ENCODE assay signal across 16 cellular contexts in genomic region chr3:45984331-45985312, GRCh38. TPM values are rescaled to one million over a fixed set of nuclear protein-coding genes. Genes with fewer than 3 reads are reported as not detected.
DNase-seq lines count a peak whose midpoint lies in the region; ATAC-seq and TF ChIP-seq lines count a peak whose summit lies in the region.
"Had no signal": no experiment of that assay in that cellular context is flagged by ENCODE, and none has a peak within 500 bp of the region (broad histone marks: within the 10 kb centered on the region; RNA-seq: fewer than 3 reads in every experiment).

No MANE protein-coding gene starts in this region.

- peaks cover 75% of the 10 kb centered on the region for H3K36me3 Mint-ChIP-seq in activated T-helper 2 cell treated with anti-CD3 and anti-CD28 coated beads, Interferon-gamma antibody, Interleukin-2, Interleukin-4, amounts not matched to agents 10 μg/mL and 5 μg/mL and 100 μg/mL, durations not matched to agents 14 hours and 24 hours and 36 hours (ENCODE audit: low read depth)
- peaks cover 71 to 73% of the 10 kb centered on the region in 2 donors for H3K36me3 Mint-ChIP-seq in CD14-positive monocyte

- no peak overlapping the region for H3K4me3 Mint-ChIP-seq in activated T-helper 2 cell treated with anti-CD3 and anti-CD28 coated beads, Interferon-gamma antibody, Interleukin-2, Interleukin-4, amounts not matched to agents 10 μg/mL and 5 μg/mL and 100 μg/mL, durations not matched to agents 14 hours and 24 hours and 36 hours (ENCODE audit: low read depth)
- no peak overlapping the region for H3K4me3 Mint-ChIP-seq in CD14-positive monocyte
- H3K4me3 Mint-ChIP-seq: activated CD4-positive, alpha-beta memory T cell treated with anti-CD3 and anti-CD28 coated beads for 36 hours; naive B cell had no signal

- H3K4me3 ChIP-seq in heart right ventricle = no peak overlapping the region
- no peak overlapping the region for H3K4me3 ChIP-seq in sigmoid colon

- TF ChIP-seq CTCF in heart right ventricle (IDR thresholded peaks at IDR 0.05) (no peak), sigmoid colon (IDR thresholded peaks at IDR 0.05) (no peak), CD14-positive monocyte (IDR thresholded peaks at IDR 0.05) (no peak)

- H3K27me3 ChIP-seq in heart right ventricle = no peaks in the 10 kb centered on the region
- H3K27me3 ChIP-seq in sigmoid colon = no peaks in the 10 kb centered on the region

- H3K4me1 ChIP-seq in heart right ventricle = peaks cover 39 to 96% (median 76%) of the 10 kb centered on the region in 9 donors
- H3K4me1 ChIP-seq in sigmoid colon = peaks cover 0 to 72% (median 67%) of the 10 kb centered on the region in 4 donors

- intact Hi-C loops in activated T-helper 2 cell treated with anti-CD3 and anti-CD28 coated beads, Interferon-gamma antibody, Interleukin-2, Interleukin-4, amounts not matched to agents 10 μg/mL and 5 μg/mL and 100 μg/mL, durations not matched to agents 14 hours and 24 hours and 36 hours (cut with micrococcal nuclease) = no loop called here
- intact Hi-C loops in heart right ventricle (cut with DNase I) = loop anchor here in 2 of 10 donors (5.0 kb wide), 2 partner anchors 42 to 83 kb away; partner anchors contain the start of gene CXCR6 (in 1 of the 2)
- intact Hi-C loops in sigmoid colon (cut with DNase I) = no loop called here
- intact Hi-C loops in CD14-positive monocyte (cut with micrococcal nuclease) = no loop called here

- peaks cover 0 to 57% (median 40%) of the 10 kb centered on the region in 9 donors for H3K36me3 ChIP-seq in heart right ventricle
- H3K36me3 ChIP-seq in sigmoid colon = peaks cover 9 to 54% (median 26%) of the 10 kb centered on the region in 4 donors

- TF ChIP-seq EP300 in sigmoid colon (IDR thresholded peaks at IDR 0.05) = no peak

- ATAC-seq in heart right ventricle (no peak), HG02840 (IDR thresholded peaks at IDR 0.05; ENCODE audit: low FRiP score, unreplicated experiment) (no peak), HG03469 (IDR thresholded peaks at IDR 0.05; ENCODE audit: unreplicated experiment) (no peak)

- H3K9me3 ChIP-seq in heart right ventricle (no peaks in the 10 kb centered on the region), sigmoid colon (no peaks in the 10 kb centered on the region)

- H3K9me3 Mint-ChIP-seq in activated T-helper 2 cell treated with anti-CD3 and anti-CD28 coated beads, Interferon-gamma antibody, Interleukin-2, Interleukin-4, amounts not matched to agents 10 μg/mL and 5 μg/mL and 100 μg/mL, durations not matched to agents 14 hours and 24 hours and 36 hours = no peaks in the 10 kb centered on the region
- H3K9me3 Mint-ChIP-seq in CD14-positive monocyte = no peaks in the 10 kb centered on the region
- H3K9me3 Mint-ChIP-seq: activated CD4-positive, alpha-beta memory T cell treated with anti-CD3 and anti-CD28 coated beads for 36 hours; naive B cell had no signal

- TF ChIP-seq POLR2A in sigmoid colon (IDR thresholded peaks at IDR 0.05) = no peak

- peaks cover 61% of the 10 kb centered on the region for H3K4me1 Mint-ChIP-seq in activated T-helper 2 cell treated with anti-CD3 and anti-CD28 coated beads, Interferon-gamma antibody, Interleukin-2, Interleukin-4, amounts not matched to agents 10 μg/mL and 5 μg/mL and 100 μg/mL, durations not matched to agents 14 hours and 24 hours and 36 hours (ENCODE audit: low read depth)
- peaks cover 25% of the 10 kb centered on the region for H3K4me1 Mint-ChIP-seq in CD14-positive monocyte

- peak overlapping the region; percentile 22 for H3K27ac Mint-ChIP-seq in activated T-helper 2 cell treated with anti-CD3 and anti-CD28 coated beads, Interferon-gamma antibody, Interleukin-2, Interleukin-4, amounts not matched to agents 10 μg/mL and 5 μg/mL and 100 μg/mL, durations not matched to agents 14 hours and 24 hours and 36 hours
- peak overlapping the region in 1 of 7 donors; percentile 61 for H3K27ac Mint-ChIP-seq in CD14-positive monocyte
- H3K27ac Mint-ChIP-seq: activated CD4-positive, alpha-beta memory T cell treated with anti-CD3 and anti-CD28 coated beads for 36 hours had no signal

- peak overlapping the region; percentile 79 to 99 (median 92) for H3K27ac ChIP-seq in heart right ventricle
- H3K27ac ChIP-seq in sigmoid colon = peak overlapping the region; percentile 84 to 98 (median 95)

- WGBS in heart right ventricle, 2 donors = 63 to 70% methylated on average over 8 of the region's 8 CpGs
- 82 to 89% methylated on average over 8 of the region's 8 CpGs for WGBS in sigmoid colon, 2 donors

- DNase-seq in EH (ENCODE audit: low read depth) = peak; percentile 44
- DNase-seq in activated T-helper 2 cell treated with anti-CD3 and anti-CD28 coated beads, Interferon-gamma antibody, Interleukin-2, Interleukin-4, amounts not matched to agents 10 μg/mL and 5 μg/mL and 100 μg/mL, durations not matched to agents 14 hours and 24 hours and 36 hours (ENCODE audit: low spot score) = no peak
- DNase-seq in heart right ventricle = no peak
- no peak for DNase-seq in sigmoid colon
- no peak for DNase-seq in CD14-positive monocyte (ENCODE audit: low spot score)
- DNase-seq in DMS53 (lab: John Stamatoyannopoulos, UW) = no peak
- DNase-seq: activated CD4-positive, alpha-beta memory T cell treated with anti-CD3 and anti-CD28 coated beads for 36 hours; anterior cingulate cortex; DMS153; naive B cell; NCI-H345; SHP77; stimulated activated CD4-positive, alpha-beta T cell treated with anti-CD3 and anti-CD28 coated beads, Interleukin-1b, Interleukin-23, amount 100 ng/mL, for 48 hours; substantia nigra had no signal

- no peaks in the 10 kb centered on the region for H3K27me3 Mint-ChIP-seq in activated T-helper 2 cell treated with anti-CD3 and anti-CD28 coated beads, Interferon-gamma antibody, Interleukin-2, Interleukin-4, amounts not matched to agents 10 μg/mL and 5 μg/mL and 100 μg/mL, durations not matched to agents 14 hours and 24 hours and 36 hours (ENCODE audit: low read depth)
- peaks cover 0 to 5% (median 0%) of the 10 kb centered on the region in 3 donors for H3K27me3 Mint-ChIP-seq in CD14-positive monocyte (ENCODE audit: low read depth in 3 of 3)
- H3K27me3 Mint-ChIP-seq: activated CD4-positive, alpha-beta memory T cell treated with anti-CD3 and anti-CD28 coated beads for 36 hours; naive B cell had no signal

RNA-seq across cellular contexts. Expression of gene FYCO1, which starts 11.0 kb away (rescaled TPM):
- total RNA-seq in activated T-helper 2 cell treated with anti-CD3 and anti-CD28 coated beads, Interferon-gamma antibody, Interleukin-2, Interleukin-4, amounts not matched to agents 10 μg/mL and 5 μg/mL and 100 μg/mL, durations not matched to agents 14 hours and 24 hours and 36 hours = 19.6 and 20.2 TPM in 2 replicates
- total RNA-seq in heart right ventricle (100 to 1,000 TPM in 8 of 10 donors, 10 to 100 TPM in 2; 82.3 to 216 (median 156) TPM), sigmoid colon (100 to 1,000 TPM in 1 of 4 donors, 10 to 100 TPM in 3; 72.1 to 115 (median 79.2) TPM)
- polyA plus RNA-seq in heart right ventricle (10 to 100 TPM in 1 of 2 donors, 1 to 10 TPM in 1; 8.8 to 59.6 TPM), sigmoid colon (10 to 100 TPM in 1 of 3 donors, 1 to 10 TPM in 2; 8.4 to 15.0 (median 9.9) TPM), CD14-positive monocyte (1 to 10 TPM in 1 of 2 donors, under 1 TPM in 1; 0.59 to 1.3 TPM)

RNA-seq across cellular contexts. Expression of gene CXCR6, which starts 41.4 kb away (rescaled TPM):
- total RNA-seq in activated T-helper 2 cell treated with anti-CD3 and anti-CD28 coated beads, Interferon-gamma antibody, Interleukin-2, Interleukin-4, amounts not matched to agents 10 μg/mL and 5 μg/mL and 100 μg/mL, durations not matched to agents 14 hours and 24 hours and 36 hours = 9.3 and 10.7 TPM in 2 replicates
- total RNA-seq in heart right ventricle = 1 to 10 TPM in 1 of 10 donors, under 1 TPM in 5, not detected in 4; 0.17 to 1.2 (median 0.39) TPM
- under 1 TPM; 0.22 to 0.36 TPM for polyA plus RNA-seq in heart right ventricle
- total RNA-seq in sigmoid colon = under 1 TPM in 3 of 4 donors, not detected in 1; 0.36 to 0.95 (median 0.49) TPM
- polyA plus RNA-seq in sigmoid colon = 1 to 10 TPM in 1 of 3 donors, not detected in 2; 3.3 TPM
- polyA plus RNA-seq in CD14-positive monocyte = under 1 TPM in 1 of 2 donors, not detected in 1; 0.10 TPM

RNA-seq across cellular contexts. Expression of gene XCR1, which starts 42.7 kb away (rescaled TPM):
- 0.05 and 0.07 TPM in 2 replicates for total RNA-seq in activated T-helper 2 cell treated with anti-CD3 and anti-CD28 coated beads, Interferon-gamma antibody, Interleukin-2, Interleukin-4, amounts not matched to agents 10 μg/mL and 5 μg/mL and 100 μg/mL, durations not matched to agents 14 hours and 24 hours and 36 hours
- total RNA-seq in heart right ventricle (under 1 TPM in 4 of 10 donors, not detected in 6; 0.05 to 0.72 (median 0.09) TPM), sigmoid colon (under 1 TPM in 1 of 4 donors, not detected in 3; under 0.01 TPM)
- polyA plus RNA-seq in heart right ventricle (under 1 TPM in 1 of 2 donors, not detected in 1; 0.01 TPM), sigmoid colon (1 to 10 TPM in 1 of 3 donors, not detected in 2; 3.5 TPM), CD14-positive monocyte (under 1 TPM; 0.03 to 0.05 TPM)
